ENCODE assay signal across 19 cellular contexts in the genomic region with DNA sequence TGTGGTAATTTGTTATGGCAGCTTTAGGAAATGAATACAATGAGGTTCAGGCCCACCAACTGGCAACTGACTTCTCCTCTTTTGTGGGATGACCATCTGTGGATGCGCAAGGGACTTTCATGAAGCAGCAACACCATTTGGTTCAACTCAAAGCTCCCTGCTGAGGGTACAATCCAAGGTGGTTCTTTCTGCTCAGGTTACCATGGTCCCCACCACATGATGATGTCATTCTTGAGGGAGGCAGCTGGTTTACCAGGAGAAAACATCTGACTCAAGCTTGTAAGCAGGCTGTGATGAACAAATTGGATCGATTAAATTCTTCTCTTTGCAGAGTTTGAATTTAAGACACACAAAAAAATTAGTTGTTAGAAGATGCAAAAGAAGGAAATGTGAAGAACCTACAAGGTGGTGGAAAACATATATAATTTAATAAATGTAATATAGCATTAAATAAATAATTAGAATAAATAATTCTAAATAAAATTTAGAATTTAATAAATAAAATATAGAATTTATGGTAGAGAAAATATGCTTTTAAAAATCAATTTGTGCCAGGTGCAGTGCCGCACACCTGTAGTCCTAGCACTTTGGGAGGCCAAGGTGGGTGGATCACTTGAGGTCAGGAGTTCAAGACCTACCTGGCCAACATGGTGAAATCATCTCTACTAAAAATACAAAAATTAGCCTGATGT.
A peak's percentile ranks its signal among the peaks of the same experiment; 100 is the strongest.
DNase-seq lines count a peak whose midpoint lies in the region; ATAC-seq and TF ChIP-seq lines count a peak whose summit lies in the region.
"Had no signal": no experiment of that assay in that cellular context is flagged by ENCODE, and none has a peak within 500 bp of the region (broad histone marks: within the 10 kb centered on the region; RNA-seq: fewer than 3 reads in every experiment).

No MANE protein-coding gene starts in this region.

- no peaks in the 10 kb centered on the region for H3K36me3 ChIP-seq in psoas muscle (ENCODE audit: insufficient read depth in 1 of 2, low read depth in 1 of 2)

- H3K27ac ChIP-seq in psoas muscle: no peak overlapping the region
- H3K27ac ChIP-seq: C4-2B had no signal

- H3K4me3 ChIP-seq in fibroblast of mammary gland (ENCODE audit: control insufficient read depth, low read depth, low read length) (no peak overlapping the region), psoas muscle (no peak overlapping the region)

- intact Hi-C loops in psoas muscle (cut with DNase I): loop anchor here in 1 of 2 donors (10.0 kb wide), 1 partner anchor 61 kb away; no protein-coding TSS in a partner anchor

- H3K27me3 ChIP-seq in psoas muscle (ENCODE audit: insufficient read depth in 3 of 3, low read length in 2 of 3): no peaks in the 10 kb centered on the region

- 87 to 95% (median 90%) methylated on average over 3 of the region's 3 CpGs for WGBS in psoas muscle, 3 donors

- no peaks in the 10 kb centered on the region for H3K9me3 ChIP-seq in psoas muscle

- ATAC-seq in psoas muscle: no peak
- ATAC-seq: PC-3 had no signal

- TF ChIP-seq CTCF in fibroblast of mammary gland (conservative IDR thresholded peaks at IDR 0.05; ENCODE audit: control insufficient read depth, insufficient read depth, low read depth, low read length) (no peak), psoas muscle (IDR thresholded peaks at IDR 0.05) (no peak)

- DNase-seq in NCI-H82 (lab: John Stamatoyannopoulos, UW) (peak; percentile 13), NCI-H82 treated with DMSO at 0.1 percent for 48 hours (lab: John Stamatoyannopoulos, UW; ENCODE audit: unreplicated experiment) (no peak), ELR (ENCODE audit: low read depth) (peak; percentile 12), NCI-H2171 treated with DMSO at 0.1 percent for 48 hours (lab: John Stamatoyannopoulos, UW) (peak; percentile 67), fibroblast of mammary gland (ENCODE audit: low read depth) (peak; percentile 21), HuH-7 (ENCODE audit: low spot score) (no peak), psoas muscle (no peak)
- DNase-seq in stimulated activated naive CD4-positive, alpha-beta T cell treated with Interleukin-2 at 50 U/mL for 16 hours (lab: John Stamatoyannopoulos, UW): no peak
- DNase-seq: COR-L47, DMS79, GF-D8, GOT3, Karpas-422, NCI-H1436, NCI-H2029 treated with DMSO at 0.1 percent for 48 hours, NCI-H226, NCI-H526, PC-3 had no signal

- H3K4me1 ChIP-seq in psoas muscle: no peaks in the 10 kb centered on the region

Comparison
In these comparisons a context has a peak if more than half of its experiments do, and no peak if none do; other contexts are left out.
1. DNase-seq: peak in NCI-H82 (single experiment), ELR (single experiment), NCI-H2171 treated with DMSO at 0.1 percent for 48 hours (single experiment) and fibroblast of mammary gland (single experiment); none in NCI-H82 treated with DMSO at 0.1 percent for 48 hours (single experiment), stimulated activated naive CD4-positive, alpha-beta T cell treated with Interleukin-2 at 50 U/mL for 16 hours (single experiment), HuH-7 (single experiment) and psoas muscle (0 of 2).